In the genomic region with DNA sequence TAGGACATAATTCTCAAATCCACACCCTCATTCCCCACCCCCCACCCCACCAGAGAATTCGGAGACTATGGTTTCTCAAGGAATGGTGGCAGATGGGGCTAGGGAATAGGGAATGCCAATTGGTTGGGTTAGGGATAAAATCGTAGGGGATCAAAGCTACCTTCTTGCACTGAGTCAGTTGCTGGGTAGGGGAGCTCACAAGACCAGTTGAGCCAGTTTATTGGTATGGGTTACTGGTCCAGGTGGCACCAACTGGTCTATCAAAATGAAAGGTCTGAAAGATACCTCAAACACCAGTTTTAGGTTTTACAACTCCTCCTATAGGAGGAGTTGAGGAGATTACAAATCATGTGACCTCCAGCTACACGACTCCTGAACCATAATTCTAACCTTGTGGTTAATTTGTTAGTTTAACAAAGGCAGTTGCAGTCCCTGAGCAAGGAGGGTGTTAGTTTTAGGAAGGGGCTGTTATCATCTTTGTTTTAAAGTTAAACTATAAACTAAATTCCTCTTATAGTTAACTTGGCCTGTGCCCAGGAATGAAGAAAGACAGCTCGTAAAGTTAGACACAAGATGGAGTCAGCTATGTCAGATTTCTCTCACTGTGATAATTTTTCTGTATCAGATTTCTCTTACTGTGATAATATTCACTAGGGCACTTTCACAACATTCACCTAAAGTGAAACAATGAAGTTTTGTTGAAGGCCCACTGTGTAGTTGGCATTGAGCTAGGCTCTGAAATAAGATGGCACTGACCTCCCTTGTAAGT, we compare ENCODE assay signal across 17 cellular contexts. TPM values are rescaled to one million over a fixed set of nuclear protein-coding genes. Genes with fewer than 3 reads are reported as not detected.
A peak's percentile ranks its signal among the peaks of the same experiment; 100 is the strongest.
DNase-seq lines count a peak whose midpoint lies in the region; ATAC-seq lines count a peak whose summit lies in the region.
"Had no signal": no experiment of that assay in that cellular context is flagged by ENCODE, and none has a peak within 500 bp of the region (broad histone marks: within the 10 kb centered on the region; RNA-seq: fewer than 3 reads in every experiment).

No MANE protein-coding gene starts in this region.

- H3K36me3 Mint-ChIP-seq in activated CD8-positive, alpha-beta T cell treated with anti-CD3 and anti-CD28 coated beads, Interleukin-2, amount 10 ng/mL, durations not matched to agents 7 days and 5 days (ENCODE audit: low read depth): peaks cover 28% of the 10 kb centered on the region
- peaks cover 0 to 13% of the 10 kb centered on the region in 2 donors for H3K36me3 Mint-ChIP-seq in naive B cell

- POLR2A ChIA-PET in activated CD8-positive, alpha-beta T cell treated with anti-CD3 and anti-CD28 coated beads, Interleukin-2, amount 10 ng/mL, durations not matched to agents 7 days and 5 days (lab: Charles Lee): interaction anchor here (0.5 to 3.5 kb wide), 7 partner anchors 16 to 270 kb away, joined by 3 to 22 read pairs (median 7); a partner anchor contains a TSS

- no peaks in the 10 kb centered on the region for H3K27me3 Mint-ChIP-seq in activated CD8-positive, alpha-beta T cell treated with anti-CD3 and anti-CD28 coated beads, Interleukin-2, amount 10 ng/mL, durations not matched to agents 7 days and 5 days (ENCODE audit: low read depth)
- H3K27me3 Mint-ChIP-seq in naive B cell: no peaks in the 10 kb centered on the region

- CTCF ChIA-PET in activated CD8-positive, alpha-beta T cell treated with anti-CD3 and anti-CD28 coated beads, Interleukin-2, amount 10 ng/mL, durations not matched to agents 7 days and 5 days (lab: Charles Lee): interaction anchor here (1.0 to 3.3 kb wide), 4 partner anchors 16 to 231 kb away, joined by 3 to 16 read pairs (median 4); a partner anchor contains a TSS

- H3K4me3 Mint-ChIP-seq in activated CD8-positive, alpha-beta T cell treated with anti-CD3 and anti-CD28 coated beads, Interleukin-2, amount 10 ng/mL, durations not matched to agents 7 days and 5 days: peak overlapping the region; percentile 36
- peak overlapping the region; percentile 63 to 100 (median 92) for H3K4me3 Mint-ChIP-seq in naive B cell

- peak overlapping the region; percentile 80 for H3K27ac Mint-ChIP-seq in activated CD8-positive, alpha-beta T cell treated with anti-CD3 and anti-CD28 coated beads, Interleukin-2, amount 10 ng/mL, durations not matched to agents 7 days and 5 days
- H3K27ac Mint-ChIP-seq in naive B cell: peak overlapping the region; percentile 81 to 99 (median 98)

- peaks cover 76% of the 10 kb centered on the region for H3K4me1 Mint-ChIP-seq in activated CD8-positive, alpha-beta T cell treated with anti-CD3 and anti-CD28 coated beads, Interleukin-2, amount 10 ng/mL, durations not matched to agents 7 days and 5 days (ENCODE audit: low read depth)
- H3K4me1 Mint-ChIP-seq in naive B cell: peaks cover 59 to 86% (median 68%) of the 10 kb centered on the region in 3 donors

- no peaks in the 10 kb centered on the region for H3K9me3 Mint-ChIP-seq in activated CD8-positive, alpha-beta T cell treated with anti-CD3 and anti-CD28 coated beads, Interleukin-2, amount 10 ng/mL, durations not matched to agents 7 days and 5 days (ENCODE audit: insufficient read depth)
- no peaks in the 10 kb centered on the region for H3K9me3 Mint-ChIP-seq in naive B cell

- peak; percentile 28 for DNase-seq in SIG-M5 treated with dmso at 0.1 percent for 504 hours (lab: John Stamatoyannopoulos, UW; ENCODE audit: unreplicated experiment)
- DNase-seq in SIG-M5 (lab: John Stamatoyannopoulos, UW): no peak
- DNase-seq in HT-29 (ENCODE audit: low spot score): peak; percentile 14
- no peak for DNase-seq in activated CD8-positive, alpha-beta T cell treated with anti-CD3 and anti-CD28 coated beads, Interleukin-2, amount 10 ng/mL, durations not matched to agents 7 days and 5 days
- no peak for DNase-seq in naive B cell
- DNase-seq in DMS79 treated with DMSO at 0.1 percent for 48 hours (lab: John Stamatoyannopoulos, UW): no peak
- DNase-seq: activated CD4-positive, alpha-beta T cell treated with anti-CD3 and anti-CD28 coated beads, Interleukin-2, amount 50 U/mL, for 48 hours; DMS153; H7; NCI-H2029; uterus had no signal

- no peak for ATAC-seq in activated CD8-positive, alpha-beta T cell treated with anti-CD3 and anti-CD28 coated beads, Interleukin-2, amount 10 ng/mL, durations not matched to agents 7 days and 5 days
- ATAC-seq in naive B cell (ENCODE audit: low read depth in 2 of 2): no peak
- no peak for ATAC-seq in HG03039 (IDR thresholded peaks at IDR 0.05; ENCODE audit: unreplicated experiment)
- no peak for ATAC-seq in HG02642 (IDR thresholded peaks at IDR 0.05; ENCODE audit: poor library complexity, unreplicated experiment)
- ATAC-seq: A549, foreskin keratinocyte had no signal

RNA-seq across cellular contexts. Expression of a gene that starts 2.5 kb away (rescaled TPM):
- not detected in 2 replicates for total RNA-seq in HT-29 (2014; rRNA removed; shearing (Covaris generic))
- 1 to 10 TPM; 7.9 to 8.6 TPM for total RNA-seq in activated CD8-positive, alpha-beta T cell treated with anti-CD3 and anti-CD28 coated beads, Interleukin-2, amount 10 ng/mL, durations not matched to agents 7 days and 5 days
- 10 to 100 TPM in 5 of 6 donors, 1 to 10 TPM in 1; 7.4 to 19.6 (median 15.7) TPM for polyA plus RNA-seq in naive B cell (ENCODE audit: low read depth in 6 of 6)
- total RNA-seq: ascending aorta, dermis microvascular lymphatic vessel endothelial cell, foreskin keratinocyte had no signal
- polyA plus RNA-seq: A549 had no signal

RNA-seq across cellular contexts. Expression of a gene that starts 33.3 kb away (rescaled TPM):
- total RNA-seq in HT-29 (2014; rRNA removed; shearing (Covaris generic)): not detected in 2 replicates
- 10 to 100 TPM; 10.0 to 10.4 TPM for total RNA-seq in activated CD8-positive, alpha-beta T cell treated with anti-CD3 and anti-CD28 coated beads, Interleukin-2, amount 10 ng/mL, durations not matched to agents 7 days and 5 days
- 10 to 100 TPM; 22.2 to 49.8 (median 34.8) TPM for polyA plus RNA-seq in naive B cell (ENCODE audit: low read depth in 6 of 6)
- polyA plus RNA-seq: A549 had no signal

Comparison
In these comparisons a context has a peak if more than half of its experiments do, and no peak if none do; other contexts are left out.
1. DNase-seq: peak in SIG-M5 treated with dmso at 0.1 percent for 504 hours (single experiment) and HT-29 (single experiment); none in SIG-M5 (single experiment), activated CD8-positive, alpha-beta T cell treated with anti-CD3 and anti-CD28 coated beads, Interleukin-2, amount 10 ng/mL, durations not matched to agents 7 days and 5 days (single experiment), naive B cell (single experiment) and DMS79 treated with DMSO at 0.1 percent for 48 hours (single experiment).
2. RNA of a gene that starts 33.3 kb away (total RNA-seq): 10.0 to 10.4 TPM in activated CD8-positive, alpha-beta T cell treated with anti-CD3 and anti-CD28 coated beads, Interleukin-2, amount 10 ng/mL, durations not matched to agents 7 days and 5 days; not detected in HT-29; every median in the first group is over 10 times any median in the second.